ENCODE assay signal across 8 cellular contexts in genomic region chr12:27940756-27941402, GRCh38. TPM values are rescaled to one million over a fixed set of nuclear protein-coding genes. Genes with fewer than 3 reads are reported as not detected.
A peak's percentile ranks its signal among the peaks of the same experiment; 100 is the strongest.
DNase-seq lines count a peak whose midpoint lies in the region; ATAC-seq and TF ChIP-seq lines count a peak whose summit lies in the region.

No MANE protein-coding gene starts in this region.

- H3K36me3 Mint-ChIP-seq in activated B cell treated with CpG ODN at 0.5 μM for 24 hours (ENCODE audit: low read depth), result no peaks in the 10 kb centered on the region

- TF ChIP-seq CTCF in AG04449 (IDR thresholded peaks at IDR 0.05; ENCODE audit: insufficient read depth, low read length, missing control alignments), result peak; percentile 80
- peak; percentile 16 for TF ChIP-seq CTCF in activated B cell treated with CpG ODN at 0.5 μM for 24 hours (IDR thresholded peaks at IDR 0.05)

- no peak overlapping the region for H3K27ac Mint-ChIP-seq in activated B cell treated with CpG ODN at 0.5 μM for 24 hours

- H3K4me1 Mint-ChIP-seq in activated B cell treated with CpG ODN at 0.5 μM for 24 hours, result no peaks in the 10 kb centered on the region

- no peak for DNase-seq in AG04449 (ENCODE audit: low read depth, low spot score)
- peak; percentile 48 for DNase-seq in NCI-H2227 (lab: John Stamatoyannopoulos, UW; ENCODE audit: unreplicated experiment)
- DNase-seq in activated B cell treated with CpG ODN at 0.5 μM for 24 hours, result peak; percentile 40
- DNase-seq in caudate nucleus (lab: John Stamatoyannopoulos, UW), result peak in 37 of 61 donors; percentile 1 to 70 (median 11)
- peak; percentile 48 for DNase-seq in kidney glomerular epithelial cell (lab: John Stamatoyannopoulos, UW)
- DNase-seq in stimulated activated CD4-positive, alpha-beta T cell treated with anti-CD3 and anti-CD28 coated beads, Interleukin-4, amount 100 ng/mL, for 24 hours, result peak; percentile 82

- peaks cover 6% of the 10 kb centered on the region for H3K27me3 Mint-ChIP-seq in activated B cell treated with CpG ODN at 0.5 μM for 24 hours

- CTCF ChIA-PET in AG04449 (lab: Yijun Ruan, JAX) (interaction anchor here (0.6 to 3.9 kb wide), 49 partner anchors 8 to 1031 kb away, joined by 3 to 59 read pairs (median 4); partner anchors contain the start of genes KLHL42 and MANSC4), activated B cell treated with CpG ODN at 0.5 μM for 24 hours (lab: Charles Lee) (interaction anchor here (0.8 to 3.3 kb wide), 8 partner anchors 10 to 208 kb away, joined by 3 to 23 read pairs (median 4); no protein-coding TSS in a partner anchor)

- POLR2A ChIA-PET in AG04449 (lab: Yijun Ruan, JAX) (no interaction called here), activated B cell treated with CpG ODN at 0.5 μM for 24 hours (lab: Charles Lee) (interaction anchor here (1.2 kb wide), 1 partner anchor 119 kb away, joined by 3 read pairs; no protein-coding TSS in a partner anchor)

- H3K27ac ChIP-seq in caudate nucleus (ENCODE audit: low read depth, low read length), result no peak overlapping the region

- H3K4me3 ChIP-seq in AG04449 (ENCODE audit: low read depth, low read length), result no peak overlapping the region

- ATAC-seq in GM18519 (IDR thresholded peaks at IDR 0.05; ENCODE audit: low FRiP score, unreplicated experiment) (peak; percentile 89), HG03103 (IDR thresholded peaks at IDR 0.05; ENCODE audit: low read depth, unreplicated experiment) (peak; percentile 90), activated B cell treated with CpG ODN at 0.5 μM for 24 hours (ENCODE audit: low read depth) (peak; percentile 58)

- no peaks in the 10 kb centered on the region for H3K9me3 Mint-ChIP-seq in activated B cell treated with CpG ODN at 0.5 μM for 24 hours

- intact Hi-C loops in activated B cell treated with CpG ODN at 0.5 μM for 24 hours (cut with micrococcal nuclease), result loop anchor here (1.0 to 5.0 kb wide), 4 partner anchors 120 to 208 kb away; partner anchors contain the start of genes KLHL42 and MANSC4

- no peak overlapping the region for H3K4me3 Mint-ChIP-seq in activated B cell treated with CpG ODN at 0.5 μM for 24 hours

RNA-seq across cellular contexts. Expression of gene PTHLH, which starts 31.7 kb away (rescaled TPM):
- not detected in 2 replicates for total RNA-seq in activated B cell treated with CpG ODN at 0.5 μM for 24 hours
